In genomic region chr14:105050551-105050897, GRCh38 we compare ENCODE assay signal across 10 cellular contexts. TPM values are rescaled to one million over a fixed set of nuclear protein-coding genes. Genes with fewer than 3 reads are reported as not detected.
DNase-seq lines count a peak whose midpoint lies in the region; FAIRE-seq and TF ChIP-seq lines count a peak whose summit lies in the region.
"Had no signal": no experiment of that assay in that cellular context is flagged by ENCODE, and none has a peak within 500 bp of the region (broad histone marks: within the 10 kb centered on the region; RNA-seq: fewer than 3 reads in every experiment).

No MANE protein-coding gene starts in this region.

- no peak for TF ChIP-seq POLR2A in H54 (IDR thresholded peaks at IDR 0.05; ENCODE audit: low read depth, low read length)

- TF ChIP-seq CTCF in fibroblast of villous mesenchyme (IDR thresholded peaks at IDR 0.05; ENCODE audit: insufficient read depth, low read depth, low read length) (no peak), ascending aorta (IDR thresholded peaks at IDR 0.05) (no peak)

- H3K4me3 ChIP-seq in fibroblast of villous mesenchyme (ENCODE audit: low read depth, low read length) (no peak overlapping the region), ascending aorta (no peak overlapping the region)
- H3K4me3 ChIP-seq: BLaER1 treated with 17β-estradiol and CSF1 and Interleukin-3, amounts not matched to agents 10 nM and 100 nM had no signal

- intact Hi-C loops in ascending aorta (cut with DNase I), result no loop called here

- FAIRE-seq in H54 (lab: Jason Lieb, UNC), result peak; percentile 11

- DNase-seq in AG08396 (ENCODE audit: low spot score) (peak; percentile 67), H54 (ENCODE audit: insufficient read length, low spot score) (peak; percentile 67), NCI-H748 (lab: John Stamatoyannopoulos, UW; ENCODE audit: unreplicated experiment) (peak; percentile 63), fibroblast of villous mesenchyme (ENCODE audit: low read depth) (peak; percentile 43), ascending aorta (ENCODE audit: low spot score in 2 of 2) (no peak), activated gamma-delta T cell (lab: John Stamatoyannopoulos, UW) (no peak), occipital lobe (lab: John Stamatoyannopoulos, UW) (no peak)
- no peak for DNase-seq in stimulated activated CD4-positive, alpha-beta T cell treated with anti-CD3 and anti-CD28 coated beads, Interleukin-2, amount 100 ng/mL, for 48 hours

- no peaks in the 10 kb centered on the region for H3K9me3 ChIP-seq in ascending aorta
- H3K9me3 ChIP-seq: BLaER1 treated with 17β-estradiol and CSF1 and Interleukin-3, amounts not matched to agents 10 nM and 100 nM had no signal

- no peaks in the 10 kb centered on the region for H3K4me1 ChIP-seq in ascending aorta
- H3K4me1 ChIP-seq: parathyroid adenoma had no signal

- no peak overlapping the region for H3K27ac ChIP-seq in ascending aorta
- H3K27ac ChIP-seq: BLaER1 treated with 17β-estradiol and CSF1 and Interleukin-3, amounts not matched to agents 10 nM and 100 nM; parathyroid adenoma had no signal

- H3K36me3 ChIP-seq in ascending aorta, result no peaks in the 10 kb centered on the region

- H3K27me3 ChIP-seq in ascending aorta, result no peaks in the 10 kb centered on the region
- H3K27me3 ChIP-seq: BLaER1 treated with 17β-estradiol and CSF1 and Interleukin-3, amounts not matched to agents 10 nM and 100 nM had no signal

RNA-seq across cellular contexts. Expression of gene GPR132, which starts 14.7 kb away (rescaled TPM):
- total RNA-seq in fibroblast of villous mesenchyme (under 0.01 TPM in 1 of 2 replicates, not detected in the other), ascending aorta (not detected), occipital lobe (0.94 TPM)

RNA-seq across cellular contexts. Expression of gene CDCA4, which starts 29.6 kb away (rescaled TPM):
- total RNA-seq in fibroblast of villous mesenchyme (22.2 and 22.5 TPM in 2 replicates), ascending aorta (2.3 TPM), occipital lobe (11.1 TPM)

Comparison
In these comparisons a context has a peak if more than half of its experiments do, and no peak if none do; other contexts are left out.
1. DNase-seq: peak in AG08396 (single experiment), H54 (single experiment), NCI-H748 (single experiment) and fibroblast of villous mesenchyme (single experiment); none in ascending aorta (0 of 2), activated gamma-delta T cell (single experiment), stimulated activated CD4-positive, alpha-beta T cell treated with anti-CD3 and anti-CD28 coated beads, Interleukin-2, amount 100 ng/mL, for 48 hours (0 of 2) and occipital lobe (single experiment).